In the genomic region with DNA sequence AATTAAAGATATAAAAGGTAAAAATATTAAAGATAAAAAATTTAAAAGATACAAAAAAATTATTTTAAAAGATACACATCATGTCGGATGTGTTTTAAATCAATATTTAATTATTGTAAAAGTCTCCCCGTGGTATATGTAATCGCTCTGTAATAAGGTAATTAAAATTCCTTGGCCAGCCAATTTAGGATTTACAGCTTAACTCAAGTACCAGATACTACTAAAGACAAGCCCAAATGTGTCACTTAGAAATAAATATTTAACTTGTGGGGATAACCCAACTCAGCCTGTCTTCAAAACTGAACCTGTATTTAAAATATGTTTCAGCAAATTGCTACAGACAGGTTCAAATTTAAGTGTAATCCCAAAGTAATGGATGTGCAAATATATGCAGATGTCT, we compare ENCODE assay signal across 20 cellular contexts. TPM values are rescaled to one million over a fixed set of nuclear protein-coding genes. Genes with fewer than 3 reads are reported as not detected.
DNase-seq lines count a peak whose midpoint lies in the region; ATAC-seq, FAIRE-seq and TF ChIP-seq lines count a peak whose summit lies in the region.
"Had no signal": no experiment of that assay in that cellular context is flagged by ENCODE, and none has a peak within 500 bp of the region (broad histone marks: within the 10 kb centered on the region; RNA-seq: fewer than 3 reads in every experiment).

No MANE protein-coding gene starts in this region.

- H3F3A ChIP-seq in PC-3 (ENCODE audit: low read length, unreplicated experiment): no peaks in the 10 kb centered on the region

- intact Hi-C loops in PC-3 (cut with micrococcal nuclease): loop anchor here (1.0 to 5.0 kb wide), 4 partner anchors 19 to 1779 kb away; no protein-coding TSS in a partner anchor

- H3K36me3 Mint-ChIP-seq in activated T-cell treated with anti-CD3 and anti-CD28 coated beads, Interleukin-2, amount 50 U/mL, for 4 hours (ENCODE audit: insufficient read depth): no peaks in the 10 kb centered on the region

- H3K27me3 Mint-ChIP-seq in activated T-cell treated with anti-CD3 and anti-CD28 coated beads, Interleukin-2, amount 50 U/mL, for 4 hours (ENCODE audit: low read depth): no peaks in the 10 kb centered on the region
- H3K27me3 Mint-ChIP-seq: CD4-positive, alpha-beta T cell had no signal

- no peak for ATAC-seq in A549
- ATAC-seq in PC-3: no peak
- no peak for ATAC-seq in GM18870 (IDR thresholded peaks at IDR 0.05; ENCODE audit: unreplicated experiment)
- no peak for ATAC-seq in activated T-cell treated with anti-CD3 and anti-CD28 coated beads, Interleukin-2, amount 50 U/mL, for 4 hours

- BruUV-seq in PC-3 (replicated peaks; lab: Mats Ljungman, UMichigan): no TSS peak

- no peaks in the 10 kb centered on the region for H4K20me1 ChIP-seq in PC-3 (ENCODE audit: low read length)

- TF ChIP-seq EP300 in A549 (IDR thresholded peaks at IDR 0.05) (no peak), suprapubic skin (IDR thresholded peaks at IDR 0.05) (no peak)

- H3K9ac ChIP-seq in PC-3 (ENCODE audit: low read length): no peak overlapping the region
- H3K9ac ChIP-seq: GM23248 had no signal

- no peaks in the 10 kb centered on the region for H3K27me3 ChIP-seq in PC-3 (ENCODE audit: low read length)
- H3K27me3 ChIP-seq in suprapubic skin: no peaks in the 10 kb centered on the region
- H3K27me3 ChIP-seq: BE2C had no signal

- FAIRE-seq in A549 (lab: Jason Lieb, UNC): peak; percentile 88

- H3K36me3 ChIP-seq in PC-3 (ENCODE audit: low read depth, low read length): no peaks in the 10 kb centered on the region
- H3K36me3 ChIP-seq in suprapubic skin: no peaks in the 10 kb centered on the region
- H3K36me3 ChIP-seq: BE2C had no signal

- WGBS in A549 (ENCODE audit: missing lambda C conversion rate): 5% methylated on average over 3 of the region's 3 CpGs
- WGBS in suprapubic skin: 71% methylated on average over 3 of the region's 3 CpGs

- TF ChIP-seq POLR2A in A549 (IDR thresholded peaks at IDR 0.05; ENCODE audit: low read length) (no peak), suprapubic skin (IDR thresholded peaks at IDR 0.05) (no peak)

- no peak overlapping the region for H2AFZ ChIP-seq in PC-3 (ENCODE audit: low read length)
- H2AFZ ChIP-seq: GM23248 had no signal

- H3K27ac ChIP-seq in A549 (peak overlapping the region; percentile 13 to 23; a peak in 3 of 6 replicates), PC-3 (ENCODE audit: low read length) (0 out of 2 replicates have a peak overlapping the region, but pooled peaks have one; percentile 91), epithelial cell of prostate (peak overlapping the region; percentile 55), suprapubic skin (no peak overlapping the region)
- H3K27ac ChIP-seq: GM23248 had no signal

- no peaks in the 10 kb centered on the region for H3K9me3 Mint-ChIP-seq in activated T-cell treated with anti-CD3 and anti-CD28 coated beads, Interleukin-2, amount 50 U/mL, for 4 hours
- H3K9me3 Mint-ChIP-seq: CD4-positive, alpha-beta T cell; T-helper 1 cell treated with Interleukin-12 subunit alpha and Interleukin-12 subunit beta and Interleukin-4 antibody, amounts not matched to agents 30 μg/mL and 1 μg/mL, for 36 hours had no signal

- CTCF ChIA-PET in A549 (lab: Yijun Ruan, JAX): no interaction called here
- CTCF ChIA-PET in PC-3 (lab: Charles Lee): no interaction called here

- no peak overlapping the region for H3K4me3 Mint-ChIP-seq in activated T-cell treated with anti-CD3 and anti-CD28 coated beads, Interleukin-2, amount 50 U/mL, for 4 hours
- H3K4me3 Mint-ChIP-seq: CD4-positive, alpha-beta T cell; T-helper 1 cell treated with Interleukin-12 subunit alpha and Interleukin-12 subunit beta and Interleukin-4 antibody, amounts not matched to agents 30 μg/mL and 1 μg/mL, for 36 hours had no signal

- H3K4me2 ChIP-seq in A549 (peak overlapping the region; percentile 64), PC-3 (ENCODE audit: low read length) (peak overlapping the region; percentile 54)

- no peak for TF ChIP-seq RAD21 in A549 (conservative IDR thresholded peaks at IDR 0.05 in 1 of 2, IDR thresholded peaks at IDR 0.05 in 1 of 2)

- POLR2A ChIA-PET in A549 (lab: Yijun Ruan, JAX) (no interaction called here), PC-3 (lab: Charles Lee; ENCODE audit: unreplicated experiment) (no interaction called here)

- peaks cover 12% of the 10 kb centered on the region for H3K4me1 Mint-ChIP-seq in activated T-cell treated with anti-CD3 and anti-CD28 coated beads, Interleukin-2, amount 50 U/mL, for 4 hours (ENCODE audit: low read depth)

- no peak for DNase-seq in A549 (ENCODE audit: low read depth in 1 of 2, low spot score in 1 of 2)
- DNase-seq in LoVo (ENCODE audit: low spot score): peak; percentile 20
- peak; percentile 5 for DNase-seq in PC-3
- no peak for DNase-seq in epithelial cell of prostate (ENCODE audit: low read depth, low spot score)
- DNase-seq in suprapubic skin (ENCODE audit: low spot score in 2 of 2): no peak
- no peak for DNase-seq in A172 (ENCODE audit: low spot score)
- no peak for DNase-seq in activated T-cell treated with anti-CD3 and anti-CD28 coated beads, Interleukin-2, amount 50 U/mL, for 4 hours
- DNase-seq: BE2C; CD4-positive, alpha-beta T cell; KBM-7; NCI-H2081 treated with DMSO at 0.1 percent for 48 hours; NCI-H2227 treated with DMSO at 0.1 percent for 48 hours; NCI-H526 treated with DMSO at 0.1 percent for 48 hours; SIG-M5 had no signal

- no peaks in the 10 kb centered on the region for H3K79me2 ChIP-seq in PC-3 (ENCODE audit: low read length)

- H3K9me3 ChIP-seq in A549 (no peaks in the 10 kb centered on the region), PC-3 (ENCODE audit: low read length) (no peaks in the 10 kb centered on the region), suprapubic skin (no peaks in the 10 kb centered on the region)
- H3K9me3 ChIP-seq: BE2C had no signal

- H3K4me1 ChIP-seq in A549 (peaks cover 21% of the 10 kb centered on the region), PC-3 (ENCODE audit: insufficient read depth, low read length) (peaks cover 15% of the 10 kb centered on the region), suprapubic skin (no peaks in the 10 kb centered on the region)
- H3K4me1 ChIP-seq: BE2C had no signal

- TF ChIP-seq CTCF in A549 (IDR thresholded peaks at IDR 0.05) (no peak), PC-3 (conservative IDR thresholded peaks at IDR 0.05; ENCODE audit: low read depth, low read length) (no peak), suprapubic skin (IDR thresholded peaks at IDR 0.05) (no peak)

- H3K9me2 ChIP-seq in PC-3 (replicated peaks; ENCODE audit: low read length): no peaks in the 10 kb centered on the region

- H3K4me3 ChIP-seq in A549 (0 out of 3 replicates have a peak overlapping the region, but pooled peaks have one; percentile 12), PC-3 (ENCODE audit: low read length) (no peak overlapping the region), suprapubic skin (no peak overlapping the region)
- H3K4me3 ChIP-seq: GM23248 had no signal

TF ChIP-seq in A549, 52 proteins besides CTCF, POLR2A, EP300 and RAD21:
- TF ChIP-seq, protein P1, sequence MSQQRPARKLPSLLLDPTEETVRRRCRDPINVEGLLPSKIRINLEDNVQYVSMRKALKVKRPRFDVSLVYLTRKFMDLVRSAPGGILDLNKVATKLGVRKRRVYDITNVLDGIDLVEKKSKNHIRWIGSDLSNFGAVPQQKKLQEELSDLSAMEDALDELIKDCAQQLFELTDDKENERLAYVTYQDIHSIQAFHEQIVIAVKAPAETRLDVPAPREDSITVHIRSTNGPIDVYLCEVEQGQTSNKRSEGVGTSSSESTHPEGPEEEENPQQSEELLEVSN (IDR thresholded peaks at IDR 0.05; ENCODE audit: borderline replicate concordance, low read depth): no peak
- TF ChIP-seq HEYL (CRISPR knock-in tag; IDR thresholded peaks at IDR 0.05) (no peak), NPAS2 (CRISPR knock-in tag; IDR thresholded peaks at IDR 0.05; ENCODE audit: borderline replicate concordance) (no peak), CHD2 (IDR thresholded peaks at IDR 0.05; ENCODE audit: low read length, partially characterized antibody) (no peak), ZNF302 (CRISPR knock-in tag; IDR thresholded peaks at IDR 0.05) (no peak), FOSB (CRISPR knock-in tag; IDR thresholded peaks at IDR 0.05) (no peak)
- TF ChIP-seq, protein P2, sequence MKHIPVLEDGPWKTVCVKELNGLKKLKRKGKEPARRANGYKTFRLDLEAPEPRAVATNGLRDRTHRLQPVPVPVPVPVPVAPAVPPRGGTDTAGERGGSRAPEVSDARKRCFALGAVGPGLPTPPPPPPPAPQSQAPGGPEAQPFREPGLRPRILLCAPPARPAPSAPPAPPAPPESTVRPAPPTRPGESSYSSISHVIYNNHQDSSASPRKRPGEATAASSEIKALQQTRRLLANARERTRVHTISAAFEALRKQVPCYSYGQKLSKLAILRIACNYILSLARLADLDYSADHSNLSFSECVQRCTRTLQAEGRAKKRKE (CRISPR knock-in tag; IDR thresholded peaks at IDR 0.05; ENCODE audit: low read depth): no peak

RNA-seq across cellular contexts. Expression of a gene that starts 56.0 kb away (rescaled TPM):
- polyA plus RNA-seq in A549 (2011; rRNA removed): not detected in 2 replicates
- not detected in 2 replicates for polyA plus RNA-seq in A549 (2012; cell fraction: cytosol; rRNA removed)
- polyA plus RNA-seq in A549 (2012; cell fraction: nucleus; rRNA removed): not detected in 2 replicates
- polyA plus RNA-seq in A549 (2017; fragmentation: RNase III; extraction: RNeasy Plus Mini Kit Qiagen cat#74134 plus additional on column Dnase treatment): not detected in 3 replicates
- not detected in 2 replicates for polyA minus RNA-seq in A549 (2011; rRNA and poly(A)+ RNA removed)
- not detected in 2 replicates for total RNA-seq in PC-3 (2014; rRNA removed)
- under 1 TPM in 1 of 4 donors, not detected in 3; 0.18 TPM for total RNA-seq in suprapubic skin
- total RNA-seq in A172 (2014; rRNA removed; shearing (Covaris generic)): not detected in 2 replicates
- under 1 TPM; 0.08 to 0.27 (median 0.25) TPM for total RNA-seq in activated T-cell treated with anti-CD3 and anti-CD28 coated beads, Interleukin-2, amount 50 U/mL, for 4 hours
- total RNA-seq: CD4-positive, alpha-beta T cell; GM23248; M059J; RPMI7951 had no signal
- polyA plus RNA-seq: AG04450 had no signal

Comparison
In these comparisons a context has a peak if more than half of its experiments do, and no peak if none do; other contexts are left out.
1. DNase-seq: peak in LoVo (single experiment) and PC-3 (single experiment); none in A549 (0 of 2), epithelial cell of prostate (single experiment), suprapubic skin (0 of 2), A172 (single experiment) and activated T-cell treated with anti-CD3 and anti-CD28 coated beads, Interleukin-2, amount 50 U/mL, for 4 hours (single experiment).